8 cellular contexts compared by ENCODE assay signal in genomic region chr5:141850183-141850768, GRCh38. TPM values are rescaled to one million over a fixed set of nuclear protein-coding genes. Genes with fewer than 3 reads are reported as not detected.
DNase-seq lines count a peak whose midpoint lies in the region; ATAC-seq, FAIRE-seq and TF ChIP-seq lines count a peak whose summit lies in the region.

No MANE protein-coding gene starts in this region.

- peaks cover 12% of the 10 kb centered on the region for H3K4me1 Mint-ChIP-seq in activated naive CD8-positive, alpha-beta T cell (ENCODE audit: low read depth)
- peaks cover 12% of the 10 kb centered on the region for H3K4me1 Mint-ChIP-seq in glutamatergic neuron (ENCODE audit: low read depth, unreplicated experiment)

- peak overlapping the region; percentile 88 for H3K27ac ChIP-seq in DOHH2 (ENCODE audit: low read depth, low read length)
- H3K27ac ChIP-seq in pancreas = peak overlapping the region; percentile 95 to 100 (median 98)

- H3K27me3 Mint-ChIP-seq in activated naive CD8-positive, alpha-beta T cell = no peaks in the 10 kb centered on the region
- H3K27me3 Mint-ChIP-seq in glutamatergic neuron (ENCODE audit: unreplicated experiment) = peaks cover 16% of the 10 kb centered on the region

- no peak for FAIRE-seq in pancreas (lab: Jason Lieb, UNC)

- intact Hi-C loops in pancreas (cut with DNase I) = no loop called here

- peak overlapping the region; percentile 28 for H3K27ac Mint-ChIP-seq in activated naive CD8-positive, alpha-beta T cell
- peak overlapping the region; percentile 88 for H3K27ac Mint-ChIP-seq in glutamatergic neuron (ENCODE audit: unreplicated experiment)

- H3K4me1 ChIP-seq in DOHH2 (ENCODE audit: control insufficient read depth, low read length) (peaks cover 43% of the 10 kb centered on the region), HAP-1 (peaks cover 11% of the 10 kb centered on the region), pancreas (peaks cover 5 to 20% (median 13%) of the 10 kb centered on the region in 3 donors)

- H3K9me2 ChIP-seq in DOHH2 (replicated peaks; ENCODE audit: control insufficient read depth, low read length) = no peaks in the 10 kb centered on the region

- no peak for DNase-seq in HAP-1 (ENCODE audit: low spot score in 2 of 2)
- peak; percentile 50 for DNase-seq in NCI-H345 (lab: John Stamatoyannopoulos, UW)
- no peak for DNase-seq in glutamatergic neuron
- DNase-seq in pancreas = peak in 4 of 6 donors; percentile 52 to 70 (median 58)

- H3K9me3 ChIP-seq in DOHH2 (ENCODE audit: control insufficient read depth, insufficient read depth, low read length) (no peaks in the 10 kb centered on the region), HAP-1 (no peaks in the 10 kb centered on the region), pancreas (no peaks in the 10 kb centered on the region)

- no peaks in the 10 kb centered on the region for H3K27me3 ChIP-seq in DOHH2 (ENCODE audit: control insufficient read depth, low read length)
- no peaks in the 10 kb centered on the region for H3K27me3 ChIP-seq in HAP-1 (ENCODE audit: low read depth)
- H3K27me3 ChIP-seq in pancreas = no peaks in the 10 kb centered on the region

- 0 out of 2 replicates have a peak, but pooled peaks cover 6% of the 10 kb centered on the region for H3K79me2 ChIP-seq in DOHH2 (ENCODE audit: control insufficient read depth, low read length)

- peak overlapping the region; percentile 85 for H3K4me3 Mint-ChIP-seq in activated naive CD8-positive, alpha-beta T cell
- peak overlapping the region; percentile 85 for H3K4me3 Mint-ChIP-seq in glutamatergic neuron (ENCODE audit: unreplicated experiment)

- H3K36me3 ChIP-seq in DOHH2 (ENCODE audit: control insufficient read depth, low read length) (no peaks in the 10 kb centered on the region), HAP-1 (replicated peaks) (no peaks in the 10 kb centered on the region), pancreas (no peaks in the 10 kb centered on the region)

- H3K9me3 Mint-ChIP-seq in activated naive CD8-positive, alpha-beta T cell (ENCODE audit: low read depth) = no peaks in the 10 kb centered on the region
- peaks cover 2% of the 10 kb centered on the region for H3K9me3 Mint-ChIP-seq in glutamatergic neuron (ENCODE audit: unreplicated experiment)

- peak overlapping the region; percentile 95 for H3K4me2 ChIP-seq in DOHH2 (ENCODE audit: low read length)

- in situ Hi-C loops in HAP-1 (cut with MboI; ENCODE audit: low sequenced_read_pairs) = no loop called here

- H4K20me1 ChIP-seq in DOHH2 (ENCODE audit: control insufficient read depth, insufficient read depth, low read depth, low read length) = no peaks in the 10 kb centered on the region

- H3K4me3 ChIP-seq in DOHH2 (ENCODE audit: low read length) (peak overlapping the region; percentile 92), HAP-1 (peak overlapping the region; percentile 45), pancreas (peak overlapping the region; percentile 19 to 67 (median 46))

- TF ChIP-seq CTCF in DOHH2 (IDR thresholded peaks at IDR 0.05; ENCODE audit: low read depth, low read length, poor library complexity, severe bottlenecking) (no peak), glutamatergic neuron (IDR thresholded peaks at IDR 0.05; ENCODE audit: partially characterized antibody, unreplicated experiment) (no peak), pancreas (IDR thresholded peaks at IDR 0.05) (no peak)

- peaks cover 2% of the 10 kb centered on the region; the same call in 1 of the 2 replicates for H3F3A ChIP-seq in DOHH2 (ENCODE audit: control insufficient read depth, insufficient read depth)

- 0% methylated on average over 26 to 38 of the region's 38 CpGs for WGBS in pancreas, 2 donors

- H3K36me3 Mint-ChIP-seq in activated naive CD8-positive, alpha-beta T cell = no peaks in the 10 kb centered on the region
- no peaks in the 10 kb centered on the region for H3K36me3 Mint-ChIP-seq in glutamatergic neuron (ENCODE audit: unreplicated experiment)

- peak; percentile 47 to 62 (median 50) for ATAC-seq in pancreas
- ATAC-seq in HG03521 (IDR thresholded peaks at IDR 0.05; ENCODE audit: unreplicated experiment) = no peak
- ATAC-seq in GM21576 (IDR thresholded peaks at IDR 0.05; ENCODE audit: unreplicated experiment) = no peak

RNA-seq across cellular contexts. Expression of gene PCDH1, which starts 27.9 kb away (rescaled TPM):
- total RNA-seq in glutamatergic neuron (ENCODE audit: unreplicated experiment) (7.9 TPM), pancreas (10 to 100 TPM; 12.0 to 30.7 (median 16.2) TPM)
- 10 to 100 TPM in 1 of 2 donors, 1 to 10 TPM in 1; 6.8 to 10.1 TPM for polyA plus RNA-seq in pancreas

Comparison
In these comparisons a context has a peak if more than half of its experiments do, and no peak if none do; other contexts are left out.
1. DNase-seq: peak in NCI-H345 (single experiment) and pancreas (4 of 6); none in HAP-1 (0 of 2) and glutamatergic neuron (single experiment).
2. ATAC-seq: peak in pancreas (4 of 4); none in HG03521 (single experiment) and GM21576 (single experiment).
3. Peak in every context shown above with its lines, with median percentiles within 50 percentile points of each other: H3K4me3 ChIP-seq.